ENCODE assay signal across 14 cellular contexts in the genomic region with DNA sequence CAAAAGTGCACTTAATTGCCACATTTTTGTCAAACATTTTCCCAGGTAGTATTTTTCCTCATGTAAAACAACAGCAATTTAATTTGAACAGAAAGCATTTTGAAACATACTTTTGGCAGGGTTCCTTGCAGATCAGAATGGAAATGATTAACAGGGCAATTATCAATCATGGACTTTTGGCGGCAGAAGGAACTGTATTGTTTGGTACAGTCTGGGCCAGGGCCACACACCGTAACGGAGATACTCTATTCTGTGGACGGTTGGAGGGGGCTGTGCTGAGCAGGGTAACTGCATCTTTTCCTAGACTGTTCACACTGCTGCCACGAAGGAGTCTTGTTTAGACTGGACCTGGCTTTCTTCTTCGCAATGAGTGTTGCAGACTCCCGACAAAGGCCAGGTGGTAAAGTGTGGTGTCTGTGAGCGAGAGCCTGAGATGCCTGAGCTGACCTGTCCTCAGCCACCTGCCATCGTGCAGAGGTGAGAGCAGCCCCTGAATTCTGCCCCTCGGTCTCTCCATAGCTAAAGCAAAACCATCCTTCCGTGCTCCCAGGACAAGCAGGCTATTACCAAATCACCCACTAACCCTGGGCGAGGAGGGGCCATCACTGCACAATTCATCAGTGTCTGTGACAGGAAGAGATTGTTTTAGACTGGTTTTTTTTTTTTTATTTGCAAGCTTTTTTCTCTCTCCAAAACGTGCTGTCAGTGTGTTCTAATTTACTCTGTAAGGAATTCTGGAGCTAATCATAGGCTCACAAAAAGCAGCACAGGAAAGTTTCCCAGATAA.
DNase-seq lines count a peak whose midpoint lies in the region; ATAC-seq and TF ChIP-seq lines count a peak whose summit lies in the region.
"Had no signal": no experiment of that assay in that cellular context is flagged by ENCODE, and none has a peak within 500 bp of the region (broad histone marks: within the 10 kb centered on the region; RNA-seq: fewer than 3 reads in every experiment).

No MANE protein-coding gene starts in this region.

- H3K9me3 ChIP-seq in SK-N-SH (no peaks in the 10 kb centered on the region), hepatocyte (ENCODE audit: low read depth) (no peaks in the 10 kb centered on the region), gastrocnemius medialis (no peaks in the 10 kb centered on the region), thyroid gland (no peaks in the 10 kb centered on the region)
- H3K9me3 ChIP-seq: thoracic aorta had no signal

- in situ Hi-C loops in Caki2 (cut with HindIII; ENCODE audit: low pct_unique_long_range_greater_than_20kb, low sequenced_read_pairs) (loop anchor here (25.0 kb wide), 1 partner anchor 244 kb away; no protein-coding TSS in a partner anchor), gastrocnemius medialis (cut with MboI; ENCODE audit: low sequenced_read_pairs in 4 of 4) (no loop called here)

- DNase-seq in Caki2 (ENCODE audit: low read depth) (peak; percentile 74), SK-N-SH (peak; percentile 62), hepatocyte (ENCODE audit: low spot score) (no peak), gastrocnemius medialis (no peak), OCI-M2 (lab: John Stamatoyannopoulos, UW; ENCODE audit: unreplicated experiment) (no peak), thyroid gland (no peak), iPS-NIHi7 (ENCODE audit: extremely low spot score) (no peak)
- DNase-seq: activated CD4-positive, alpha-beta T cell treated with anti-CD3 and anti-CD28 coated beads for 4 hours; activated effector memory CD4-positive, alpha-beta T cell treated with Interleukin-2 at 50 U/mL for 16 hours; caudate nucleus; GF-D8 had no signal

- H3K79me2 ChIP-seq in SK-N-SH (ENCODE audit: insufficient read depth) (peaks cover 93% of the 10 kb centered on the region), hepatocyte (peaks cover 53% of the 10 kb centered on the region)

- H4K20me1 ChIP-seq in SK-N-SH (ENCODE audit: insufficient read depth) = no peaks in the 10 kb centered on the region; the same call in 1 of the 2 replicates
- no peaks in the 10 kb centered on the region for H4K20me1 ChIP-seq in hepatocyte (ENCODE audit: insufficient read depth, poor library complexity, severe bottlenecking)

- POLR2A ChIA-PET in SK-N-SH (lab: Yijun Ruan, JAX) = no interaction called here

- H3K9me2 ChIP-seq in SK-N-SH (no peaks in the 10 kb centered on the region), hepatocyte (replicated peaks; ENCODE audit: insufficient read depth) (no peaks in the 10 kb centered on the region)

- peak overlapping the region in 1 of 2 experiments; percentile 27; a peak in 1 of 4 replicates for H3K4me3 ChIP-seq in SK-N-SH (ENCODE audit: low read depth in 2 of 2, low read length in 1 of 2)
- no peak overlapping the region for H3K4me3 ChIP-seq in hepatocyte
- H3K4me3 ChIP-seq in gastrocnemius medialis = no peak overlapping the region
- H3K4me3 ChIP-seq in thyroid gland (replicated peaks in 1 of 3) = no peak overlapping the region
- H3K4me3 ChIP-seq: SK-N-MC, thoracic aorta had no signal

- TF ChIP-seq POLR2A in gastrocnemius medialis (IDR thresholded peaks at IDR 0.05) (no peak), thyroid gland (IDR thresholded peaks at IDR 0.05) (no peak)

- no peak for TF ChIP-seq EP300 in SK-N-SH (IDR thresholded peaks at IDR 0.05; ENCODE audit: borderline replicate concordance in 1 of 2, low read depth in 1 of 2, low read length in 1 of 2)

- TF ChIP-seq CTCF in SK-N-SH (IDR thresholded peaks at IDR 0.05) (no peak), hepatocyte (IDR thresholded peaks at IDR 0.05; ENCODE audit: poor library complexity) (no peak), gastrocnemius medialis (IDR thresholded peaks at IDR 0.05 in 4 of 5, conservative IDR thresholded peaks at IDR 0.05 in 1 of 5) (no peak), thyroid gland (IDR thresholded peaks at IDR 0.05) (no peak)

- intact Hi-C loops in gastrocnemius medialis (cut with DNase I; ENCODE audit: low total_unique reads) = no loop called here
- intact Hi-C loops in thyroid gland (cut with DNase I) = no loop called here

- peak in 1 of 2 donors; percentile 28 for ATAC-seq in gastrocnemius medialis
- no peak for ATAC-seq in HG03095 (IDR thresholded peaks at IDR 0.05; ENCODE audit: unreplicated experiment)

- H3K4me1 ChIP-seq in SK-N-SH (ENCODE audit: control insufficient read depth in 1 of 2, insufficient read depth in 2 of 2, low read depth in 1 of 2, low read length in 1 of 2) (peaks cover 42 to 51% of the 10 kb centered on the region in 2 experiments), hepatocyte (ENCODE audit: insufficient read depth) (peaks cover 47% of the 10 kb centered on the region), gastrocnemius medialis (peaks cover 23 to 45% of the 10 kb centered on the region in 2 donors), thyroid gland (peaks cover 19 to 33% of the 10 kb centered on the region in 2 donors)

- H2AFZ ChIP-seq in SK-N-SH (ENCODE audit: low read depth) (no peak overlapping the region), hepatocyte (no peak overlapping the region)

- H3K9ac ChIP-seq in SK-N-SH = no peak overlapping the region

- H3K27me3 ChIP-seq in SK-N-SH (ENCODE audit: insufficient read depth) (no peaks in the 10 kb centered on the region), hepatocyte (no peaks in the 10 kb centered on the region), gastrocnemius medialis (no peaks in the 10 kb centered on the region), thyroid gland (no peaks in the 10 kb centered on the region)

- TF ChIP-seq RAD21 in SK-N-SH (IDR thresholded peaks at IDR 0.05; ENCODE audit: low read length) = no peak

- WGBS in SK-N-SH (ENCODE audit: low lambda C conversion rate) = 51% methylated on average over 13 of the region's 13 CpGs
- WGBS in hepatocyte (ENCODE audit: low lambda C conversion rate, missing lambda C conversion rate) = 50% methylated on average over 13 of the region's 13 CpGs
- 79 to 81% methylated on average over 13 of the region's 13 CpGs for WGBS in thyroid gland, 2 donors

- H3K36me3 ChIP-seq in SK-N-SH (replicated peaks in 1 of 2; ENCODE audit: control insufficient read depth in 1 of 2, insufficient read depth in 2 of 2, low read length in 1 of 2) (peaks cover 3 to 13% of the 10 kb centered on the region in 2 experiments), hepatocyte (replicated peaks; ENCODE audit: insufficient read depth, low read depth) (no peaks in the 10 kb centered on the region), gastrocnemius medialis (no peaks in the 10 kb centered on the region), thyroid gland (no peaks in the 10 kb centered on the region)
- H3K36me3 ChIP-seq: thoracic aorta had no signal

- H3K27ac ChIP-seq in SK-N-SH (ENCODE audit: low read depth in 2 of 2, low read length in 1 of 2) (peak overlapping the region; percentile 46 to 84; a peak in 3 of 4 replicates), hepatocyte (peak overlapping the region; percentile 44), gastrocnemius medialis (peak overlapping the region; percentile 55 to 80 (median 62)), thyroid gland (peak overlapping the region in 1 of 3 donors; percentile 9)
- H3K27ac ChIP-seq: SK-N-MC had no signal

- CTCF ChIA-PET in SK-N-SH (lab: Yijun Ruan, JAX) = interaction anchor here (0.9 to 3.5 kb wide), 5 partner anchors 9 to 308 kb away, joined by 3 to 23 read pairs (median 4); no protein-coding TSS in a partner anchor

- H3K4me2 ChIP-seq in SK-N-SH (peak overlapping the region; percentile 61), hepatocyte (peak overlapping the region; percentile 45)

- H3F3A ChIP-seq in SK-N-SH (replicated peaks; ENCODE audit: insufficient read depth) = peaks cover 32% of the 10 kb centered on the region

TF ChIP-seq in SK-N-SH, 30 proteins besides CTCF, POLR2A, EP300 and RAD21:
- TF ChIP-seq YY1 (IDR thresholded peaks at IDR 0.05; ENCODE audit: low read depth) = no peak
- TF ChIP-seq ELF1 (IDR thresholded peaks at IDR 0.05) = no peak
- TF ChIP-seq TCF12 (IDR thresholded peaks at IDR 0.05) = peak; percentile 50; the same call in 1 of the 2 replicates
- peak; percentile 9; the same call in 1 of the 2 replicates for TF ChIP-seq NFIC (IDR thresholded peaks at IDR 0.05; ENCODE audit: borderline replicate concordance)
- TF ChIP-seq FOXM1 (IDR thresholded peaks at IDR 0.05; ENCODE audit: low read depth) = 0 out of 2 replicates have a peak, but pooled peaks have one; percentile 21
- TF ChIP-seq PBX3 (IDR thresholded peaks at IDR 0.05) = peak; percentile 72

Comparison
In these comparisons a context has a peak if more than half of its experiments do, and no peak if none do; other contexts are left out.
1. DNase-seq: peak in Caki2 (single experiment) and SK-N-SH (single experiment); none in hepatocyte (single experiment), gastrocnemius medialis (0 of 2), OCI-M2 (single experiment), thyroid gland (0 of 2) and iPS-NIHi7 (single experiment).